In genomic region chr3:141816958-141817357, GRCh38 we compare ENCODE assay signal across 21 cellular contexts. TPM values are rescaled to one million over a fixed set of nuclear protein-coding genes. Genes with fewer than 3 reads are reported as not detected.
DNase-seq lines count a peak whose midpoint lies in the region; ATAC-seq and TF ChIP-seq lines count a peak whose summit lies in the region.
"Had no signal": no experiment of that assay in that cellular context is flagged by ENCODE, and none has a peak within 500 bp of the region (broad histone marks: within the 10 kb centered on the region; RNA-seq: fewer than 3 reads in every experiment).

No MANE protein-coding gene starts in this region.

- H4K20me1 ChIP-seq in GM23248 (ENCODE audit: insufficient read depth), result no peaks in the 10 kb centered on the region

- in situ Hi-C loops in GM23248 (cut with MboI), result no loop called here

- H3K79me1 ChIP-seq in mesenchymal stem cell (replicated peaks; ENCODE audit: low read length, poor library complexity, severe bottlenecking), result no peaks in the 10 kb centered on the region

- H3K27ac ChIP-seq in GM23248 (no peak overlapping the region), mesenchymal stem cell (ENCODE audit: low read length, poor library complexity, severe bottlenecking) (no peak overlapping the region)
- H3K27ac ChIP-seq: HL-60, SJSA1 had no signal

- H3K14ac ChIP-seq in mesenchymal stem cell (ENCODE audit: low read length in 2 of 2), result no peak overlapping the region

- 15% methylated on average over 7 of the region's 7 CpGs for WGBS in GM23248 (ENCODE audit: low coverage in 1 of 2, low lambda C conversion rate in 2 of 2, missing lambda C conversion rate in 2 of 2), 2 experiments
- WGBS in mesenchymal stem cell, result 17% methylated on average over 3 of the region's 7 CpGs

- H3K4me1 ChIP-seq in GM23248 (ENCODE audit: insufficient read depth) (no peaks in the 10 kb centered on the region), mesenchymal stem cell (ENCODE audit: control insufficient read depth, insufficient read depth, low read depth, low read length) (no peaks in the 10 kb centered on the region)
- H3K4me1 ChIP-seq: Caco-2 had no signal

- no peak overlapping the region for H2BK12ac ChIP-seq in mesenchymal stem cell (ENCODE audit: low read length in 2 of 2)

- no peak for ATAC-seq in GM19351 (IDR thresholded peaks at IDR 0.05; ENCODE audit: unreplicated experiment)
- ATAC-seq: PC-3 had no signal

- H2BK5ac ChIP-seq in mesenchymal stem cell (ENCODE audit: low read depth, low read length, poor library complexity, severe bottlenecking), result no peak overlapping the region

- H3K4me3 ChIP-seq in GM23248 (no peak overlapping the region), choroid plexus epithelial cell (ENCODE audit: low read depth, low read length) (peak overlapping the region; percentile 3), mesenchymal stem cell (ENCODE audit: insufficient read depth in 1 of 2, low read depth in 1 of 2, low read length in 2 of 2) (peak overlapping the region in 1 of 2 experiments; percentile 13)
- H3K4me3 ChIP-seq: SJSA1 had no signal

- H4K8ac ChIP-seq in mesenchymal stem cell (ENCODE audit: low read length), result no peak overlapping the region

- peaks cover 23% of the 10 kb centered on the region for H3K27me3 ChIP-seq in GM23248 (replicated peaks; ENCODE audit: insufficient read depth)
- H3K27me3 ChIP-seq in mesenchymal stem cell (ENCODE audit: control insufficient read depth in 1 of 2, insufficient read depth in 1 of 2, low read length in 2 of 2), result peaks cover 0 to 25% of the 10 kb centered on the region in 2 experiments
- H3K27me3 ChIP-seq: SJSA1 had no signal

- no peak overlapping the region for H2AK5ac ChIP-seq in mesenchymal stem cell (ENCODE audit: low read length, severe bottlenecking)

- H3K4ac ChIP-seq in mesenchymal stem cell (ENCODE audit: low read depth in 1 of 2, low read length in 2 of 2), result no peak overlapping the region

- no peak overlapping the region for H3K4me2 ChIP-seq in GM23248 (ENCODE audit: unreplicated experiment)
- no peak overlapping the region for H3K4me2 ChIP-seq in mesenchymal stem cell (ENCODE audit: low read length, poor library complexity, severe bottlenecking)

- no peaks in the 10 kb centered on the region for H3F3A ChIP-seq in GM23248 (ENCODE audit: insufficient read depth)

- TF ChIP-seq CTCF in choroid plexus epithelial cell (conservative IDR thresholded peaks at IDR 0.05; ENCODE audit: low read depth, low read length), result no peak
- TF ChIP-seq CTCF in GM10266 (IDR thresholded peaks at IDR 0.05; ENCODE audit: control insufficient read depth, insufficient read depth, low read depth, missing control alignments), result no peak

- H3K9me2 ChIP-seq in GM23248 (ENCODE audit: insufficient read depth), result no peaks in the 10 kb centered on the region

- H3K36me3 ChIP-seq in GM23248 (ENCODE audit: low read depth) (no peaks in the 10 kb centered on the region), mesenchymal stem cell (ENCODE audit: control insufficient read depth in 1 of 2, insufficient read depth in 2 of 2, low read depth in 1 of 2, low read length in 2 of 2) (no peaks in the 10 kb centered on the region)
- H3K36me3 ChIP-seq: SJSA1 had no signal

- no peak overlapping the region for H2AFZ ChIP-seq in GM23248
- H2AFZ ChIP-seq in mesenchymal stem cell (ENCODE audit: low read depth, low read length), result no peak overlapping the region

- H3K79me2 ChIP-seq in GM23248 (ENCODE audit: insufficient read depth), result no peaks in the 10 kb centered on the region

- H3K9ac ChIP-seq in GM23248 (no peak overlapping the region), mesenchymal stem cell (ENCODE audit: low read length) (no peak overlapping the region)

- H3K9me3 ChIP-seq in GM23248 (ENCODE audit: low read depth), result no peaks in the 10 kb centered on the region
- H3K9me3 ChIP-seq in mesenchymal stem cell (ENCODE audit: control insufficient read depth, low read length), result peaks cover 6% of the 10 kb centered on the region
- H3K9me3 ChIP-seq: Caco-2 had no signal

- no peak overlapping the region for H2BK15ac ChIP-seq in mesenchymal stem cell (ENCODE audit: low read depth, poor library complexity, severe bottlenecking)

- no peak overlapping the region for H3K23ac ChIP-seq in mesenchymal stem cell (ENCODE audit: low read length in 2 of 2)

- no peak overlapping the region for H4K91ac ChIP-seq in mesenchymal stem cell (ENCODE audit: low read length)

- DNase-seq in GM23248 (peak; percentile 2), NCI-H69 (lab: John Stamatoyannopoulos, UW) (peak; percentile 14), choroid plexus epithelial cell (ENCODE audit: low read depth) (peak; percentile 55), mesenchymal stem cell (peak; percentile 21), GM10266 (ENCODE audit: extremely low spot score) (no peak), cerebellum (ENCODE audit: low spot score) (no peak)
- DNase-seq in activated T-cell treated with anti-CD3 and anti-CD28 coated beads, Interleukin-2, amount 50 U/mL, for 48 hours, result no peak
- DNase-seq: ACHN, Caco-2, DMS153, H9, MV-4-11, NCI-H1417 treated with DMSO at 0.1 percent for 48 hours, NCI-H2029, NCI-H2171, NCI-H446, PC-3, SW 1271 had no signal

- no peak overlapping the region for H2BK120ac ChIP-seq in mesenchymal stem cell (ENCODE audit: low read depth, low read length)

- no peak overlapping the region for H3K18ac ChIP-seq in mesenchymal stem cell (ENCODE audit: low read depth in 1 of 2, low read length in 2 of 2)

RNA-seq across cellular contexts. Expression of gene GRK7, which starts 53.8 kb away (rescaled TPM):
- not detected in 2 replicates for total RNA-seq in GM23248 (2014; rRNA removed; shearing (Covaris generic))
- polyA plus RNA-seq in GM23248 (2016; fragmentation: Nextera tagmentation; extraction: Ambion mirVana), result 0.08 TPM in 1 of 2 replicates, not detected in the other
- polyA plus RNA-seq in mesenchymal stem cell (2013, experiment 1 of 2), result not detected
- polyA plus RNA-seq in mesenchymal stem cell (2013, experiment 2 of 2), result not detected
- total RNA-seq in cerebellum, result 0.09 TPM
- total RNA-seq: Caco-2, H9, PC-3, SJSA1 had no signal

RNA-seq across cellular contexts. Expression of gene ATP1B3, which starts 59.5 kb away (rescaled TPM):
- total RNA-seq in GM23248 (2014; rRNA removed; shearing (Covaris generic)), result 65.4 and 73.6 TPM in 2 replicates
- 234 and 245 TPM in 2 replicates for polyA plus RNA-seq in GM23248 (2016; fragmentation: Nextera tagmentation; extraction: Ambion mirVana)
- 207 TPM for polyA plus RNA-seq in mesenchymal stem cell (2013, experiment 1 of 2)
- 218 TPM for polyA plus RNA-seq in mesenchymal stem cell (2013, experiment 2 of 2)
- total RNA-seq in cerebellum, result 43.1 TPM

Comparison
In these comparisons a context has a peak if more than half of its experiments do, and no peak if none do; other contexts are left out.
1. DNase-seq: peak in GM23248 (single experiment), NCI-H69 (single experiment), choroid plexus epithelial cell (single experiment) and mesenchymal stem cell (single experiment); none in activated T-cell treated with anti-CD3 and anti-CD28 coated beads, Interleukin-2, amount 50 U/mL, for 48 hours (0 of 2), GM10266 (single experiment) and cerebellum (single experiment).